In the genomic region with DNA sequence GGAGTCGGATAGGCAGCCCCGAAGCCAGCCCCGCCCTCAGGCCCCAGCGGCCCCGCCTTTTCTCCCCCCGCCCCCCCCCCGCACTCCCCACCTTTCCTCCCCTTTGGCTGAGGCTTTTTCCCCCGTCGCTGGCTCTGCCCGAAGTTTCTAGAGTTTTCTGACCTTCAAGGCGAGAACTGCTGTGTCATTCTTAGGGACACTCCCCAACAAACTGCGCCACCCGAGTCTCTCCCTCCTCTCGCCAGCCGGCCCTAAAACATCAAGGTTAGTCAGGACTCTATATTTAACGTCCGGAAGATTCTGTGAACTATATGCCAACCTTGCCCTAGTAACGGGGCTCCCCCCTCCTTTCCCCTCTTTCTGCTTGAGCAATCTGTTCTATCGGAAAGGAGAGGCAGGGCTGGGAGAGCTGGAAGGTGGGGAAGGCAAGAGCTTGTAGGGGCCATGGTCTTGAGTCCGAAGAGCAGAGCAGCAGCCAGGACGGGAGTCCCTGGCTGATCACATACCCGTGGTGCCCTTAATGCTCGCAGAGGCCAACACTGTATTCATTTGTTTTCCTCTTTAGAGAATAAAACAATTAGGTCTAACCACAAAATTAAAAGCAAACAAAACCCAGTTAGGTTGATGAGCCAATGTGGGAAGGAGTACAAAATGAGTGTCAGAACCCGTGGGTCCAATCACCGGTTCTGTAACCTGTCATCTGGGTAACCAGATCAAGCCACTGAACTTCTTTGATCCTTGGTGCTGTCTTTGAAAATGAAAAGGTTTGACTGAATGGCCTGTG, we compare ENCODE assay signal across 8 cellular contexts. TPM values are rescaled to one million over a fixed set of nuclear protein-coding genes. Genes with fewer than 3 reads are reported as not detected.
DNase-seq lines count a peak whose midpoint lies in the region; ATAC-seq and TF ChIP-seq lines count a peak whose summit lies in the region.

No MANE protein-coding gene starts in this region.

- DNase-seq in NCI-H748 (lab: John Stamatoyannopoulos, UW; ENCODE audit: unreplicated experiment), result peak; percentile 71
- no peak for DNase-seq in NCI-H748 treated with DMSO at 0.1 percent for 48 hours (lab: John Stamatoyannopoulos, UW)
- peak; percentile 45 for DNase-seq in HuH-7.5 (ENCODE audit: low spot score)
- DNase-seq in T-helper 22 cell (ENCODE audit: low read depth), result peak; percentile 62
- DNase-seq in body of pancreas, result peak; percentile 89 to 94 (median 92)
- DNase-seq in retina, result peak; percentile 60

- no peaks in the 10 kb centered on the region for H3K27me3 ChIP-seq in body of pancreas

- peak; percentile 69 to 86 (median 84) for TF ChIP-seq POLR2A in body of pancreas (IDR thresholded peaks at IDR 0.05)

- TF ChIP-seq CTCF in body of pancreas (IDR thresholded peaks at IDR 0.05), result no peak

- H3K27ac ChIP-seq in body of pancreas, result peak overlapping the region; percentile 95 to 100 (median 97)

- H3K9me3 ChIP-seq in body of pancreas, result no peaks in the 10 kb centered on the region

- peaks cover 88% of the 10 kb centered on the region for H3K4me1 ChIP-seq in body of pancreas

- intact Hi-C loops in body of pancreas (cut with DNase I), result no loop called here

- no peaks in the 10 kb centered on the region for H3K36me3 ChIP-seq in body of pancreas (replicated peaks in 1 of 2; ENCODE audit: insufficient read depth in 1 of 2, low read depth in 2 of 2)

- ATAC-seq in body of pancreas (peak; percentile 82), HG03025 (IDR thresholded peaks at IDR 0.05; ENCODE audit: low FRiP score, unreplicated experiment) (no peak)

- H3K4me3 ChIP-seq in body of pancreas (peak overlapping the region in 1 of 2 donors; percentile 28), iPS-11a (ENCODE audit: low read depth, low read length) (peak overlapping the region; percentile 63)

- WGBS in body of pancreas, 2 donors, result 2% methylated on average over 22 to 25 of the region's 25 CpGs

RNA-seq across cellular contexts. Expression of gene HSPA1B, which starts 5.3 kb away (rescaled TPM):
- total RNA-seq in body of pancreas, result 100 to 1,000 TPM in 1 of 2 donors, 10 to 100 TPM in 1; 87.0 to 131 TPM

RNA-seq across cellular contexts. Expression of gene HSPA1A, which starts 6.9 kb away (rescaled TPM):
- 10 to 100 TPM; 70.9 to 92.1 TPM for total RNA-seq in body of pancreas

RNA-seq across cellular contexts. Expression of gene HSPA1L, which starts 7.1 kb away (rescaled TPM):
- total RNA-seq in body of pancreas, result 1 to 10 TPM in 1 of 2 donors, under 1 TPM in 1; 0.33 to 1.0 TPM

RNA-seq across cellular contexts. Expression of gene LSM2, which starts 15.5 kb away (rescaled TPM):
- total RNA-seq in body of pancreas, result 10 to 100 TPM; 21.0 to 22.4 TPM

RNA-seq across cellular contexts. Expression of gene VARS1, which starts 26.7 kb away (rescaled TPM):
- total RNA-seq in body of pancreas, result 10 to 100 TPM; 39.2 to 67.6 TPM
